In the genomic region with DNA sequence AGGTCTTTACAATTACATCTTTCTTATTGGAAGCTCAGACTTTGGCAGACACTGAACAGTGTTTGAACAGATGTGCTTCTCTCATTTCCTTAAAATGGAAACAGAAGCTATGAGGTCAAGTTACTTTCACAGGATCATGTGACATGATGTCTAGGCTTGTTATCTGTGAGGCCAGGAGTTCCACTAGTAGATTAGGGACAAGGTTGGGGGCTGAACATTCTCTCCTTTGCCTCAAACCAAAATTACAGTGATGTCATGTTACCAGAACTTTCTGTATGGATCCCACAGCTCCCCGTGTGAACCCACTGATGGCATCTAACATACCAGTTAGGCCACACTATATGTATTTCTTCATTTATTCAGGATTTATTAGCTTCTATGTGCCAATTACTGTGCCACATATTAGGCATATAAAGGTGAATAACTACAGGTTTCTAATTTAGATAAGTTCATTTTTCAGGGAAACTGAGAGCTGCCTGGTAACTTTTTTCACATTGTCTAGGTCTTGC, we compare ENCODE assay signal across 8 cellular contexts. TPM values are rescaled to one million over a fixed set of nuclear protein-coding genes. Genes with fewer than 3 reads are reported as not detected.
DNase-seq lines count a peak whose midpoint lies in the region; ATAC-seq and TF ChIP-seq lines count a peak whose summit lies in the region.

No MANE protein-coding gene starts in this region.

- no peak overlapping the region for H3K4me3 ChIP-seq in lower leg skin (ENCODE audit: low read depth, poor library complexity, severe bottlenecking)
- H3K4me3 ChIP-seq in ovary = no peak overlapping the region

- TF ChIP-seq EP300 in ovary (IDR thresholded peaks at IDR 0.05) = no peak

- H3K4me1 ChIP-seq in ovary (ENCODE audit: insufficient read depth) = no peaks in the 10 kb centered on the region

- H3K36me3 ChIP-seq in ovary = no peaks in the 10 kb centered on the region

- H3K27ac ChIP-seq in ovary = no peak overlapping the region

- DNase-seq in DMS 273 (lab: John Stamatoyannopoulos, UW; ENCODE audit: unreplicated experiment) (peak; percentile 90), lower leg skin (ENCODE audit: low spot score in 2 of 2) (no peak), ovary (no peak), AML-193 (lab: John Stamatoyannopoulos, UW) (no peak)

- WGBS in lower leg skin, 2 donors = 68 to 76% methylated on average over 1 of the region's 1 CpG
- WGBS in ovary, 3 donors = 70 to 78% (median 75%) methylated on average over 1 of the region's 1 CpG

- no peaks in the 10 kb centered on the region for H3K9me3 ChIP-seq in ovary

- TF ChIP-seq CTCF in lower leg skin (IDR thresholded peaks at IDR 0.05) (no peak), ovary (IDR thresholded peaks at IDR 0.05) (no peak)

- no peaks in the 10 kb centered on the region for H3K27me3 ChIP-seq in ovary

- intact Hi-C loops in lower leg skin (cut with DNase I; ENCODE audit: low total_unique reads) = no loop called here
- intact Hi-C loops in ovary (cut with DNase I) = no loop called here

- ATAC-seq in GM21367 (IDR thresholded peaks at IDR 0.05; ENCODE audit: unreplicated experiment) = peak; percentile 100
- peak; percentile 99 for ATAC-seq in HG03457 (IDR thresholded peaks at IDR 0.05; ENCODE audit: unreplicated experiment)
- ATAC-seq in SK-N-SH treated with all-trans-retinoic acid at 6 μM for 48 hours = peak; percentile 44; the same call in 1 of the 3 replicates
- ATAC-seq in esophagus mucosa = no peak

- TF ChIP-seq POLR2A in lower leg skin (IDR thresholded peaks at IDR 0.05) (no peak), ovary (IDR thresholded peaks at IDR 0.05) (no peak)

TF ChIP-seq in SK-N-SH treated with all-trans-retinoic acid at 6 μM for 48 hours, 23 proteins besides CTCF, POLR2A, EP300 and RAD21:
- TF ChIP-seq ZFP3 (CRISPR knock-in tag; IDR thresholded peaks at IDR 0.05) (no peak), BACH2 (CRISPR knock-in tag; IDR thresholded peaks at IDR 0.05; ENCODE audit: borderline replicate concordance) (no peak), ISL1 (CRISPR knock-in tag; IDR thresholded peaks at IDR 0.05) (no peak), ZFP30 (CRISPR knock-in tag; IDR thresholded peaks at IDR 0.05) (no peak), ESRRG (CRISPR knock-in tag; IDR thresholded peaks at IDR 0.05) (no peak), TCF4 (CRISPR knock-in tag; IDR thresholded peaks at IDR 0.05; ENCODE audit: borderline replicate concordance) (no peak), PPARA (CRISPR knock-in tag; IDR thresholded peaks at IDR 0.05; ENCODE audit: borderline replicate concordance) (no peak), OSR1 (CRISPR knock-in tag; IDR thresholded peaks at IDR 0.05) (no peak), TSHZ2 (CRISPR knock-in tag; IDR thresholded peaks at IDR 0.05) (no peak), ZNF8 (CRISPR knock-in tag; IDR thresholded peaks at IDR 0.05) (no peak), ZNF70 (CRISPR knock-in tag; IDR thresholded peaks at IDR 0.05) (no peak), SNAI2 (CRISPR knock-in tag; IDR thresholded peaks at IDR 0.05) (no peak), ZC3H10 (CRISPR knock-in tag; IDR thresholded peaks at IDR 0.05) (no peak), GLIS3 (CRISPR knock-in tag; IDR thresholded peaks at IDR 0.05) (no peak), CSDC2 (CRISPR knock-in tag; IDR thresholded peaks at IDR 0.05) (no peak), RARB (CRISPR knock-in tag; IDR thresholded peaks at IDR 0.05) (no peak)
- TF ChIP-seq, protein P1, sequence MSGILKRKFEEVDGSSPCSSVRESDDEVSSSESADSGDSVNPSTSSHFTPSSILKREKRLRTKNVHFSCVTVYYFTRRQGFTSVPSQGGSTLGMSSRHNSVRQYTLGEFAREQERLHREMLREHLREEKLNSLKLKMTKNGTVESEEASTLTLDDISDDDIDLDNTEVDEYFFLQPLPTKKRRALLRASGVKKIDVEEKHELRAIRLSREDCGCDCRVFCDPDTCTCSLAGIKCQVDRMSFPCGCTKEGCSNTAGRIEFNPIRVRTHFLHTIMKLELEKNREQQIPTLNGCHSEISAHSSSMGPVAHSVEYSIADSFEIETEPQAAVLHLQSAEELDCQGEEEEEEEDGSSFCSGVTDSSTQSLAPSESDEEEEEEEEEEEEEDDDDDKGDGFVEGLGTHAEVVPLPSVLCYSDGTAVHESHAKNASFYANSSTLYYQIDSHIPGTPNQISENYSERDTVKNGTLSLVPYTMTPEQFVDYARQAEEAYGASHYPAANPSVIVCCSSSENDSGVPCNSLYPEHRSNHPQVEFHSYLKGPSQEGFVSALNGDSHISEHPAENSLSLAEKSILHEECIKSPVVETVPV (CRISPR knock-in tag; IDR thresholded peaks at IDR 0.05) = no peak
- TF ChIP-seq, protein P2, sequence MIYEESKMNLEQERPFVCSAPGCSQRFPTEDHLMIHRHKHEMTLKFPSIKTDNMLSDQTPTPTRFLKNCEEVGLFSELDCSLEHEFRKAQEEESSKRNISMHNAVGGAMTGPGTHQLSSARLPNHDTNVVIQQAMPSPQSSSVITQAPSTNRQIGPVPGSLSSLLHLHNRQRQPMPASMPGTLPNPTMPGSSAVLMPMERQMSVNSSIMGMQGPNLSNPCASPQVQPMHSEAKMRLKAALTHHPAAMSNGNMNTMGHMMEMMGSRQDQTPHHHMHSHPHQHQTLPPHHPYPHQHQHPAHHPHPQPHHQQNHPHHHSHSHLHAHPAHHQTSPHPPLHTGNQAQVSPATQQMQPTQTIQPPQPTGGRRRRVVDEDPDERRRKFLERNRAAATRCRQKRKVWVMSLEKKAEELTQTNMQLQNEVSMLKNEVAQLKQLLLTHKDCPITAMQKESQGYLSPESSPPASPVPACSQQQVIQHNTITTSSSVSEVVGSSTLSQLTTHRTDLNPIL (CRISPR knock-in tag; IDR thresholded peaks at IDR 0.05; ENCODE audit: low read depth) = no peak
- TF ChIP-seq, protein P3, sequence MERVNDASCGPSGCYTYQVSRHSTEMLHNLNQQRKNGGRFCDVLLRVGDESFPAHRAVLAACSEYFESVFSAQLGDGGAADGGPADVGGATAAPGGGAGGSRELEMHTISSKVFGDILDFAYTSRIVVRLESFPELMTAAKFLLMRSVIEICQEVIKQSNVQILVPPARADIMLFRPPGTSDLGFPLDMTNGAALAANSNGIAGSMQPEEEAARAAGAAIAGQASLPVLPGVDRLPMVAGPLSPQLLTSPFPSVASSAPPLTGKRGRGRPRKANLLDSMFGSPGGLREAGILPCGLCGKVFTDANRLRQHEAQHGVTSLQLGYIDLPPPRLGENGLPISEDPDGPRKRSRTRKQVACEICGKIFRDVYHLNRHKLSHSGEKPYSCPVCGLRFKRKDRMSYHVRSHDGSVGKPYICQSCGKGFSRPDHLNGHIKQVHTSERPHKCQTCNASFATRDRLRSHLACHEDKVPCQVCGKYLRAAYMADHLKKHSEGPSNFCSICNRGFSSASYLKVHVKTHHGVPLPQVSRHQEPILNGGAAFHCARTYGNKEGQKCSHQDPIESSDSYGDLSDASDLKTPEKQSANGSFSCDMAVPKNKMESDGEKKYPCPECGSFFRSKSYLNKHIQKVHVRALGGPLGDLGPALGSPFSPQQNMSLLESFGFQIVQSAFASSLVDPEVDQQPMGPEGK (CRISPR knock-in tag; IDR thresholded peaks at IDR 0.05; ENCODE audit: borderline replicate concordance) = no peak
- TF ChIP-seq, protein P4, sequence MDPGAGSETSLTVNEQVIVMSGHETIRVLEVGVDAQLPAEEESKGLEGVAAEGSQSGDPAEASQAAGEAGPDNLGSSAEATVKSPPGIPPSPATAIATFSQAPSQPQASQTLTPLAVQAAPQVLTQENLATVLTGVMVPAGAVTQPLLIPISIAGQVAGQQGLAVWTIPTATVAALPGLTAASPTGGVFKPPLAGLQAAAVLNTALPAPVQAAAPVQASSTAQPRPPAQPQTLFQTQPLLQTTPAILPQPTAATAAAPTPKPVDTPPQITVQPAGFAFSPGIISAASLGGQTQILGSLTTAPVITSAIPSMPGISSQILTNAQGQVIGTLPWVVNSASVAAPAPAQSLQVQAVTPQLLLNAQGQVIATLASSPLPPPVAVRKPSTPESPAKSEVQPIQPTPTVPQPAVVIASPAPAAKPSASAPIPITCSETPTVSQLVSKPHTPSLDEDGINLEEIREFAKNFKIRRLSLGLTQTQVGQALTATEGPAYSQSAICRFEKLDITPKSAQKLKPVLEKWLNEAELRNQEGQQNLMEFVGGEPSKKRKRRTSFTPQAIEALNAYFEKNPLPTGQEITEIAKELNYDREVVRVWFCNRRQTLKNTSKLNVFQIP (CRISPR knock-in tag; IDR thresholded peaks at IDR 0.05; ENCODE audit: borderline replicate concordance, low read depth) = no peak
TF ChIP-seq in SK-N-SH treated with all-trans-retinoic acid at 6 μM for 48 hours: peak in this region for 0.

RNA-seq across cellular contexts. Expression of gene DYNLT5, which starts 6.0 kb away (rescaled TPM):
- total RNA-seq in lower leg skin (1 to 10 TPM in 1 of 4 donors, under 1 TPM in 2, not detected in 1; 0.83 to 1.0 (median 0.97) TPM), esophagus mucosa (not detected), ovary (10 to 100 TPM in 1 of 7 donors, 1 to 10 TPM in 1, under 1 TPM in 5; 0.23 to 11.4 (median 0.60) TPM)
- under 1 TPM; 0.05 to 0.48 TPM for polyA plus RNA-seq in ovary

RNA-seq across cellular contexts. Expression of gene INSL5, which starts 42.8 kb away (rescaled TPM):
- total RNA-seq in lower leg skin (not detected), esophagus mucosa (not detected), ovary (not detected)
- not detected for polyA plus RNA-seq in ovary
